8 cellular contexts compared by ENCODE assay signal in the genomic region with DNA sequence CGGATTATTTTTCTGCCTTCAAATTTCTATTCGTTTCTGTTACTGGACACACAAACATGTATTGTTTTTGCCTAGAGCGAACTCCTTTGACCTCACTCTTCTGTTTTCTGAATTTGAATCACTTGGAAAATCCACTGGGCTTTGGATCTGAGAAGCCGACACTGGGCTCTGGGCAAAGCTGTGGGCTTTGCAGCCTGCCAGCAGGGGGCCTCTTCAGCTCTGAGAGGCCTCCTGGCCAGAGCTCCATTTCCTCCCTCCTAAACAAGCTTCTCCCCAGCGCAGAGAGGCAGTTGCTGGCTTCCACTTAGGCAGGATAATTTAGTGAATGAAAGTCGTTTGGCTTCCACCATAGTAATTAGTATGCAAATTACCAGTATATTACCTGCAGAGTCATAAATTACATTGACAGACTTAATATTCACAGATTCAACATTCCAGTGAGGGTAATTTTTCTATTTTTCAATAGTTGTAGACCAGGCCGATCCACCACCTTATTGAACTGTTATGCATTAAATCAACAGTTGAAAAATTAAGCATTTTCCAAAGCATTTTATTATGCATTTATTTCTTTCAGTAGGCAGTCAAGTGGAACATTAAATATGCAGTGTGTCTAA.
DNase-seq lines count a peak whose midpoint lies in the region; ATAC-seq, FAIRE-seq and TF ChIP-seq lines count a peak whose summit lies in the region.

No MANE protein-coding gene starts in this region.

- no peaks in the 10 kb centered on the region for H3K9me3 Mint-ChIP-seq in activated CD4-positive, alpha-beta T cell treated with anti-CD3 and anti-CD28 coated beads, Interleukin-2, amount 10 ng/mL, durations not matched to agents 7 days and 5 days

- TF ChIP-seq CTCF in GM10266 (IDR thresholded peaks at IDR 0.05; ENCODE audit: control insufficient read depth, insufficient read depth, low read depth, missing control alignments) (peak; percentile 78), H1 (IDR thresholded peaks at IDR 0.05; ENCODE audit: control extremely low read depth in 1 of 3, insufficient read depth in 1 of 3, low read depth in 1 of 3, low read length in 3 of 3) (peak; percentile 59 to 71 (median 69))

- H3K4me3 ChIP-seq in H1 (ENCODE audit: extremely low read depth in 1 of 4, insufficient read depth in 2 of 4, low read depth in 3 of 4, low read length in 4 of 4) = no peak overlapping the region

- H3K4me2 ChIP-seq in H1 (ENCODE audit: insufficient read depth in 1 of 2, low read depth in 2 of 2, low read length in 2 of 2) = no peak overlapping the region

- H4K20me1 ChIP-seq in H1 (replicated peaks in 1 of 2; ENCODE audit: control insufficient read depth in 1 of 2, insufficient read depth in 2 of 2, low read length in 2 of 2) = no peaks in the 10 kb centered on the region

- peaks cover 12% of the 10 kb centered on the region for H3K27me3 Mint-ChIP-seq in activated CD4-positive, alpha-beta T cell treated with anti-CD3 and anti-CD28 coated beads, Interleukin-2, amount 10 ng/mL, durations not matched to agents 7 days and 5 days

- no peak overlapping the region for H4K91ac ChIP-seq in H1 (replicated peaks; ENCODE audit: insufficient read length, low read length)

- no peak overlapping the region for H3K14ac ChIP-seq in H1 (ENCODE audit: insufficient read length)

- no peak overlapping the region for H3K23ac ChIP-seq in H1 (ENCODE audit: insufficient read length)

- ATAC-seq in HG03159 (IDR thresholded peaks at IDR 0.05; ENCODE audit: unreplicated experiment) (peak; percentile 88), GM18858 (IDR thresholded peaks at IDR 0.05; ENCODE audit: unreplicated experiment) (no peak)

- H2AK5ac ChIP-seq in H1 (ENCODE audit: low read depth, low read length) = no peak overlapping the region

- H2BK12ac ChIP-seq in H1 (ENCODE audit: low read depth, low read length) = no peak overlapping the region

- no peak overlapping the region for H4K8ac ChIP-seq in H1 (ENCODE audit: extremely low read depth, insufficient read depth, low read length)

- H3K36me3 Mint-ChIP-seq in activated CD4-positive, alpha-beta T cell treated with anti-CD3 and anti-CD28 coated beads, Interleukin-2, amount 10 ng/mL, durations not matched to agents 7 days and 5 days (ENCODE audit: low read depth) = no peaks in the 10 kb centered on the region

- no peak overlapping the region for H2BK20ac ChIP-seq in H1 (ENCODE audit: low read length)

- no peak for TF ChIP-seq POLR2A in H1 (IDR thresholded peaks at IDR 0.05; ENCODE audit: control extremely low read depth in 1 of 2, low read depth in 2 of 2, low read length in 2 of 2)

- H3K9me3 ChIP-seq in H1 (ENCODE audit: insufficient read depth in 2 of 2, low read depth in 1 of 2, low read length in 1 of 2) = no peaks in the 10 kb centered on the region

- no peak overlapping the region for H3K4ac ChIP-seq in H1 (replicated peaks; ENCODE audit: insufficient read length, low read depth, low read length)

- H3K56ac ChIP-seq in H1 (replicated peaks; ENCODE audit: insufficient read length, low read depth, low read length) = no peak overlapping the region

- H2BK15ac ChIP-seq in H1 (ENCODE audit: low read length) = no peak overlapping the region

- H3K79me1 ChIP-seq in H1 (ENCODE audit: low read depth, low read length) = no peaks in the 10 kb centered on the region

- no peaks in the 10 kb centered on the region for H3K23me2 ChIP-seq in H1 (ENCODE audit: low read depth, low read length)

- no peak overlapping the region for H3K18ac ChIP-seq in H1 (ENCODE audit: extremely low read depth, low read length)

- FAIRE-seq in H1 (lab: Jason Lieb, UNC) = peak; percentile 81

- no peak overlapping the region for H4K5ac ChIP-seq in H1 (ENCODE audit: insufficient read length, low read depth, low read length)

- H3K4me1 Mint-ChIP-seq in activated CD4-positive, alpha-beta T cell treated with anti-CD3 and anti-CD28 coated beads, Interleukin-2, amount 10 ng/mL, durations not matched to agents 7 days and 5 days = no peaks in the 10 kb centered on the region

- H3K4me3 Mint-ChIP-seq in activated CD4-positive, alpha-beta T cell treated with anti-CD3 and anti-CD28 coated beads, Interleukin-2, amount 10 ng/mL, durations not matched to agents 7 days and 5 days = no peak overlapping the region

- H2BK120ac ChIP-seq in H1 (replicated peaks; ENCODE audit: low read depth, low read length) = no peak overlapping the region

- TF ChIP-seq RAD21 in H1 (IDR thresholded peaks at IDR 0.05 in 1 of 2, conservative IDR thresholded peaks at IDR 0.05 in 1 of 2; ENCODE audit: low read depth in 2 of 2, low read length in 2 of 2) = peak; percentile 68 to 79

- H3K36me3 ChIP-seq in H1 (ENCODE audit: control insufficient read depth in 2 of 4, insufficient read depth in 4 of 4, low read length in 3 of 4) = no peaks in the 10 kb centered on the region

- no peaks in the 10 kb centered on the region for H3K27me3 ChIP-seq in H1 (replicated peaks in 1 of 4; ENCODE audit: control insufficient read depth in 3 of 4, extremely low read depth in 1 of 4, insufficient read depth in 3 of 4, low read length in 3 of 4)

- no peak overlapping the region for H2BK5ac ChIP-seq in H1 (ENCODE audit: low read depth, low read length)

- H3K4me1 ChIP-seq in H1 (replicated peaks in 1 of 4; ENCODE audit: control insufficient read depth in 3 of 4, insufficient read depth in 4 of 4, low read length in 3 of 4) = no peaks in the 10 kb centered on the region

- no peak overlapping the region for H3K9ac ChIP-seq in H1 (replicated peaks in 1 of 4; ENCODE audit: extremely low read depth in 1 of 4, low read depth in 3 of 4, low read length in 3 of 4)

- WGBS in H1 (ENCODE audit: extremely low coverage in 1 of 2, insufficient coverage in 1 of 2, insufficient read length in 1 of 2, insufficient replicate concordance in 2 of 2, low coverage in 1 of 2, low lambda C conversion rate in 2 of 2, missing lambda C conversion rate in 1 of 2), 2 experiments = 49% methylated on average over 7 of the region's 7 CpGs; no CpG with 5 or more reads in 1 of the 2 experiments

- no peak overlapping the region for H3K27ac Mint-ChIP-seq in activated CD4-positive, alpha-beta T cell treated with anti-CD3 and anti-CD28 coated beads, Interleukin-2, amount 10 ng/mL, durations not matched to agents 7 days and 5 days

- no peaks in the 10 kb centered on the region for H3K79me2 ChIP-seq in H1 (ENCODE audit: control insufficient read depth in 1 of 2, insufficient read depth in 2 of 2, low read length in 2 of 2)

- H2AFZ ChIP-seq in H1 (ENCODE audit: low read length) = no peak overlapping the region

- DNase-seq in GM10266 (ENCODE audit: extremely low spot score) (peak; percentile 62), NCI-H510A treated with DMSO at 0.1 percent for 48 hours (lab: John Stamatoyannopoulos, UW) (peak; percentile 49), H1 (ENCODE audit: low read depth in 1 of 2, low spot score in 2 of 2) (peak; percentile 39 to 67), medulla oblongata (ENCODE audit: extremely low spot score) (peak; percentile 95)
- DNase-seq in activated CD4-positive, alpha-beta T cell treated with anti-CD3 and anti-CD28 coated beads, Interleukin-2, amount 10 ng/mL, durations not matched to agents 7 days and 5 days = peak; percentile 44
- DNase-seq in stimulated activated CD8-positive, alpha-beta memory T cell treated with anti-CD3 and anti-CD28 coated beads, Interleukin-7, amount 100 ng/mL, for 24 hours (ENCODE audit: low read depth) = peak; percentile 2

- H3K27ac ChIP-seq in H1 (ENCODE audit: low read depth, low read length) = no peak overlapping the region

- TF ChIP-seq EP300 in H1 (IDR thresholded peaks at IDR 0.05; ENCODE audit: borderline replicate concordance in 1 of 2, low read depth in 2 of 2, low read length in 2 of 2) = no peak

- POLR2A ChIA-PET in activated CD4-positive, alpha-beta T cell treated with anti-CD3 and anti-CD28 coated beads, Interleukin-2, amount 10 ng/mL, durations not matched to agents 7 days and 5 days (lab: Charles Lee) = interaction anchor here (0.6 kb wide), 1 partner anchor 547 kb away, joined by 3 read pairs; no protein-coding TSS in a partner anchor
- POLR2A ChIA-PET in H1 (lab: Charles Lee; ENCODE audit: partially characterized antibody) = interaction anchor here (0.7 to 1.2 kb wide), 2 partner anchors 11 to 19 kb away, joined by 3 read pairs; no protein-coding TSS in a partner anchor

- CTCF ChIA-PET in activated CD4-positive, alpha-beta T cell treated with anti-CD3 and anti-CD28 coated beads, Interleukin-2, amount 10 ng/mL, durations not matched to agents 7 days and 5 days (lab: Charles Lee) = interaction anchor here (0.9 to 1.3 kb wide), 4 partner anchors 8 to 597 kb away, joined by 3 to 5 read pairs (median 4); no protein-coding TSS in a partner anchor
- CTCF ChIA-PET in H1 (lab: Charles Lee; ENCODE audit: partially characterized antibody) = interaction anchor here (0.7 to 3.5 kb wide), 25 partner anchors 8 to 557 kb away, joined by 3 to 25 read pairs (median 4); a partner anchor contains a TSS

TF ChIP-seq in H1, 55 proteins besides CTCF, POLR2A, EP300 and RAD21 (continues in another document):
- TF ChIP-seq NRF1 (IDR thresholded peaks at IDR 0.05; ENCODE audit: low read depth, low read length) (no peak), SRF (IDR thresholded peaks at IDR 0.05; ENCODE audit: low read depth, low read length) (no peak), JUN (IDR thresholded peaks at IDR 0.05; ENCODE audit: low read depth, low read length) (no peak), NANOG (IDR thresholded peaks at IDR 0.05; ENCODE audit: insufficient read depth, low read depth, low read length, poor library complexity, severe bottlenecking) (no peak), GTF2F1 (IDR thresholded peaks at IDR 0.05; ENCODE audit: borderline replicate concordance, low read depth, low read length) (no peak), TCF12 (IDR thresholded peaks at IDR 0.05; ENCODE audit: low read depth, low read length) (no peak), CHD1 (IDR thresholded peaks at IDR 0.05; ENCODE audit: low read depth, low read length) (no peak), RFX5 (IDR thresholded peaks at IDR 0.05; ENCODE audit: borderline replicate concordance, low read depth, low read length) (no peak), TAF7 (optimal IDR thresholded peaks at IDR 0.05; ENCODE audit: borderline replicate concordance, low read depth, low read length) (no peak), CBX8 (IDR thresholded peaks at IDR 0.05; ENCODE audit: borderline replicate concordance, low read depth, low read length) (no peak), EGR1 (IDR thresholded peaks at IDR 0.05; ENCODE audit: borderline replicate concordance, low read depth, low read length) (no peak), CBX5 (IDR thresholded peaks at IDR 0.05; ENCODE audit: low read depth, low read length) (no peak)
- TF ChIP-seq, protein P1, sequence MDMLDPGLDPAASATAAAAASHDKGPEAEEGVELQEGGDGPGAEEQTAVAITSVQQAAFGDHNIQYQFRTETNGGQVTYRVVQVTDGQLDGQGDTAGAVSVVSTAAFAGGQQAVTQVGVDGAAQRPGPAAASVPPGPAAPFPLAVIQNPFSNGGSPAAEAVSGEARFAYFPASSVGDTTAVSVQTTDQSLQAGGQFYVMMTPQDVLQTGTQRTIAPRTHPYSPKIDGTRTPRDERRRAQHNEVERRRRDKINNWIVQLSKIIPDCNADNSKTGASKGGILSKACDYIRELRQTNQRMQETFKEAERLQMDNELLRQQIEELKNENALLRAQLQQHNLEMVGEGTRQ (IDR thresholded peaks at IDR 0.05; ENCODE audit: low read length) = no peak

Comparison
In these comparisons a context has a peak if more than half of its experiments do, and no peak if none do; other contexts are left out.
1. DNase-seq: peak in every context shown above with its lines; median percentile 95 in medulla oblongata; 62 in GM10266; 53 in H1; 49 in NCI-H510A treated with DMSO at 0.1 percent for 48 hours; 44 in activated CD4-positive, alpha-beta T cell treated with anti-CD3 and anti-CD28 coated beads, Interleukin-2, amount 10 ng/mL, durations not matched to agents 7 days and 5 days; 2 in stimulated activated CD8-positive, alpha-beta memory T cell treated with anti-CD3 and anti-CD28 coated beads, Interleukin-7, amount 100 ng/mL, for 24 hours.